ENCODE assay signal across 2 cellular contexts in the genomic region with DNA sequence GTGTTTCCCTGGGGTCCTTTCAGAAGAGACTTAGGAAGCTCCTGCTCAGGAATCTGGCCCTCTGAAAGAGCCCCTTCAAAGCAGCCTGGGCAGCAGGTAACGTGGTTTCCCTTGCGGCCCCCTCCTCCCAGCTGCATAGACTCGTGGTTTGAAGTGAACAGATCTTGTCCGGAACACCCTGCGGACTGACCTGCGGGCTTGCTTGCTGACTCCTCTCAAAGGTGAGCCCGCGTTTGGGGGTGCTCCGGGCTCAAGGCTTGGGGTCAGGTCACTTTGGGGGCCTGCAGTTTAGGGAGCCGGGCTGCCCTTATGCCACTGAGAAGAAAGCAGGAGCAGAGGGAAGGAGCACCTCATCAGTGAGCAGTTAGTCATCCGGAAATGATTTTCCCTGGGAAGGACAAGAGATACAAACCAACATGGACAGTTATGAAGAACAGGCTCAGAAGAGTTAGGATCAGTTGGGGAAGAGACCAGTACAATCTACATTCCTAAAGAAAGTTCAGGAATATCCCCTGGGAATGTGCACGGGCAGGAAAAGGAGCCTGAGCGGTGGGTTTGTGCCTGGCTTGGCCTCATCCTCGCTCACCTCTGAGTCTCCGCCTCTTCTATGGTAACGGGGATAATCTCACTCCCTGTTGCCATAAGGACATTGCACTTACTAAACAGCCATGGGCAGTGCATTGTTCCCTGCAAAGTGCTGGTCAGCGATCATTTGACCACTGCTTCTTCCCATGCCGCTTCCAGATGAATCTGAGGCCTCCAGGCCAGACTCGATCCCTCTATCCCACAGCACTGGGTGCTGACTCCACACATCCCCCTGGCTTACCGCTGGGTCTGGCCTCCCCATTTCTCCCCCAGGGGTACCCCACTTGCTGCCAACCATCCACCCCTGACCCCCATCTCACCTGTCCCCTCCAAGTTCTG.
TF ChIP-seq lines count a peak whose summit lies in the region.

No MANE protein-coding gene starts in this region.

TF ChIP-seq in IMR-90, 13 proteins besides CTCF, POLR2A, EP300 and RAD21:
- TF ChIP-seq RFX5 (IDR thresholded peaks at IDR 0.05; ENCODE audit: low read depth, low read length) (no peak), FOS (IDR thresholded peaks at IDR 0.05; ENCODE audit: low read depth, low read length) (no peak), NFE2L2 (IDR thresholded peaks at IDR 0.05; ENCODE audit: low read depth, low read length) (no peak), ELK1 (IDR thresholded peaks at IDR 0.05; ENCODE audit: borderline replicate concordance, low read depth, low read length) (no peak), CEBPB (IDR thresholded peaks at IDR 0.05; ENCODE audit: low read depth, low read length) (no peak), MXI1 (IDR thresholded peaks at IDR 0.05; ENCODE audit: borderline replicate concordance, low read depth, low read length) (no peak), SMC3 (IDR thresholded peaks at IDR 0.05; ENCODE audit: low read depth, low read length) (no peak), BHLHE40 (IDR thresholded peaks at IDR 0.05; ENCODE audit: low read depth, low read length) (no peak), MAZ (IDR thresholded peaks at IDR 0.05; ENCODE audit: borderline replicate concordance, low read depth, low read length) (no peak), CHD1 (IDR thresholded peaks at IDR 0.05; ENCODE audit: low read depth, low read length) (no peak)

TF ChIP-seq in H1, 55 proteins besides CTCF, POLR2A, EP300 and RAD21:
- no peak for TF ChIP-seq MAX (IDR thresholded peaks at IDR 0.05)
- TF ChIP-seq RNF2 (IDR thresholded peaks at IDR 0.05; ENCODE audit: borderline replicate concordance, low read depth, low read length, missing control alignments, poor library complexity, severe bottlenecking): no peak
- TF ChIP-seq MAFK (IDR thresholded peaks at IDR 0.05; ENCODE audit: low read depth, low read length): no peak
- no peak for TF ChIP-seq TCF12 (IDR thresholded peaks at IDR 0.05; ENCODE audit: low read depth, low read length)
